11 cellular contexts compared by ENCODE assay signal in genomic region chr22:43331698-43332097, GRCh38. TPM values are rescaled to one million over a fixed set of nuclear protein-coding genes. Genes with fewer than 3 reads are reported as not detected.
"Had no signal": no experiment of that assay in that cellular context is flagged by ENCODE, and none has a peak within 500 bp of the region (broad histone marks: within the 10 kb centered on the region; RNA-seq: fewer than 3 reads in every experiment).

No MANE protein-coding gene starts in this region.

- H3K4me3 ChIP-seq: GM23338, K562 had no signal

- H3K27ac ChIP-seq: HL-60 had no signal

- H3K4me2 ChIP-seq: GM23338 had no signal

- FAIRE-seq: H1, H54, HepG2, K562 had no signal

- DNase-seq: H9, HCEC 1CT, HFFc6, IMR-90, KG1 had no signal

RNA-seq across cellular contexts. Expression of gene SCUBE1, which starts 11.5 kb away (rescaled TPM):
- total RNA-seq: HFFc6, IMR-90 had no signal
- polyA plus RNA-seq: IMR-90 had no signal
